Comparison of ENCODE assay signal across 8 cellular contexts in the genomic region with DNA sequence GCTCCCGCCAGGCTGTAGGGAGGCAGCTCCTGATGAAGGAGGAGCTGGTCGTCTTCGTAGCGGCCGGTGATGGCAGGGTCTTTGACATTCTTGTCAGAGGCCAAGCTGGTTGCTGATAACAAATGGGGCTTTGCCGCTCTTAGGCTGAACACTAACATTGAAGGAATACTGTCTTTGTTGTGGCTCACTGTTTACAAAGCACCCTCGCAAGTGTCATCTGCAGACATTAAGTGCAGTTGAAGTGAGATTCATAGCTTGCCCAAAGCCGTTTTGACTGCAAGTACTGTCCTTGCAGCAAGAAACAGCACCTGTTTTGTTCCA. TPM values are rescaled to one million over a fixed set of nuclear protein-coding genes. Genes with fewer than 3 reads are reported as not detected.
A peak's percentile ranks its signal among the peaks of the same experiment; 100 is the strongest.
DNase-seq lines count a peak whose midpoint lies in the region; ATAC-seq, FAIRE-seq and TF ChIP-seq lines count a peak whose summit lies in the region.

No MANE protein-coding gene starts in this region.

- peak overlapping the region; percentile 95 for H3K27ac Mint-ChIP-seq in activated naive CD8-positive, alpha-beta T cell treated with anti-CD3 and anti-CD28 coated beads for 36 hours

- H3K9me3 ChIP-seq in A549 (no peaks in the 10 kb centered on the region), HEK293 (ENCODE audit: control insufficient read depth, insufficient read depth, low read depth, low read length) (no peaks in the 10 kb centered on the region), kidney (ENCODE audit: control insufficient read depth in 1 of 2, low read length in 2 of 2) (no peaks in the 10 kb centered on the region)

- H3K27me3 Mint-ChIP-seq in activated naive CD8-positive, alpha-beta T cell treated with anti-CD3 and anti-CD28 coated beads for 36 hours, result peaks cover 5% of the 10 kb centered on the region

- intact Hi-C loops in kidney (cut with DNase I), result no loop called here

- DNase-seq in A549 (ENCODE audit: low read depth in 1 of 2, low spot score in 1 of 2), result peak in 1 of 2 experiments; percentile 18
- DNase-seq in activated naive CD8-positive, alpha-beta T cell treated with anti-CD3 and anti-CD28 coated beads for 36 hours, result no peak
- DNase-seq in kidney, result no peak
- peak; percentile 45 for DNase-seq in superior temporal gyrus (ENCODE audit: extremely low spot score)
- DNase-seq in G401 (ENCODE audit: low spot score), result no peak
- no peak for DNase-seq in NCI-H1417 treated with DMSO at 0.1 percent for 48 hours (lab: John Stamatoyannopoulos, UW)
- DNase-seq in foreskin melanocyte, result no peak

- TF ChIP-seq POLR2A in A549 (IDR thresholded peaks at IDR 0.05; ENCODE audit: low read length), result no peak

- peak overlapping the region; percentile 89 for H3K4me3 Mint-ChIP-seq in activated naive CD8-positive, alpha-beta T cell treated with anti-CD3 and anti-CD28 coated beads for 36 hours

- H3K36me3 ChIP-seq in HEK293 (ENCODE audit: control insufficient read depth in 2 of 2, insufficient read depth in 1 of 2, low read length in 2 of 2), result peaks cover 2 to 8% of the 10 kb centered on the region in 2 experiments; a peak in 2 of 3 replicates
- no peaks in the 10 kb centered on the region for H3K36me3 ChIP-seq in kidney (ENCODE audit: control insufficient read depth in 1 of 2, insufficient read depth in 2 of 2, low read length in 2 of 2)

- H3K4me1 Mint-ChIP-seq in activated naive CD8-positive, alpha-beta T cell treated with anti-CD3 and anti-CD28 coated beads for 36 hours, result peaks cover 29% of the 10 kb centered on the region

- H3K4me3 ChIP-seq in A549 (peak overlapping the region; percentile 80), HEK293 (ENCODE audit: low read depth, low read length) (peak overlapping the region; percentile 85), kidney (ENCODE audit: low read length in 2 of 2) (peak overlapping the region; percentile 95 to 99)

- TF ChIP-seq EP300 in A549 (IDR thresholded peaks at IDR 0.05), result no peak

- no peaks in the 10 kb centered on the region for H3K9me3 Mint-ChIP-seq in activated naive CD8-positive, alpha-beta T cell treated with anti-CD3 and anti-CD28 coated beads for 36 hours

- POLR2A ChIA-PET in A549 (lab: Yijun Ruan, JAX), result interaction anchor here (0.5 to 1.7 kb wide), 14 partner anchors 10 to 351 kb away, joined by 3 to 11 read pairs (median 3); a partner anchor contains a TSS
- POLR2A ChIA-PET in HEK293 (lab: Yijun Ruan, JAX), result interaction anchor here (0.6 to 2.1 kb wide), 11 partner anchors 9 to 231 kb away, joined by 3 to 12 read pairs (median 4); a partner anchor contains a TSS

- no peak for TF ChIP-seq RAD21 in A549 (conservative IDR thresholded peaks at IDR 0.05 in 1 of 2, IDR thresholded peaks at IDR 0.05 in 1 of 2)

- no peak; a peak in 1 of 6 replicates for ATAC-seq in A549

- H3K4me1 ChIP-seq in A549 (peaks cover 6% of the 10 kb centered on the region; the same call in 1 of the 3 replicates), HEK293 (ENCODE audit: control insufficient read depth, insufficient read depth, low read length) (no peaks in the 10 kb centered on the region), kidney (ENCODE audit: control insufficient read depth in 1 of 2, insufficient read depth in 1 of 2, low read depth in 1 of 2, low read length in 2 of 2) (peaks cover 13 to 19% of the 10 kb centered on the region in 2 donors)

- H3K36me3 Mint-ChIP-seq in activated naive CD8-positive, alpha-beta T cell treated with anti-CD3 and anti-CD28 coated beads for 36 hours, result peaks cover 4% of the 10 kb centered on the region

- TF ChIP-seq CTCF in A549 (IDR thresholded peaks at IDR 0.05) (no peak), HEK293 (tag by site-specific recombination; IDR thresholded peaks at IDR 0.05) (no peak), kidney (IDR thresholded peaks at IDR 0.05; ENCODE audit: borderline replicate concordance, extremely low read depth, insufficient read depth) (no peak)

- 0% methylated on average over 8 of the region's 8 CpGs for WGBS in A549 (ENCODE audit: missing lambda C conversion rate)

- H3K27ac ChIP-seq in A549 (peak overlapping the region; percentile 81 to 91), HEK293 (ENCODE audit: extremely low read depth, low read depth, low read length) (peak overlapping the region; percentile 53), kidney (ENCODE audit: low read depth in 2 of 2, low read length in 2 of 2) (peak overlapping the region; percentile 95)

- in situ Hi-C loops in G401 (cut with HindIII; ENCODE audit: low sequenced_read_pairs), result no loop called here

- H3K4me2 ChIP-seq in A549, result peak overlapping the region; percentile 90

- peak overlapping the region; percentile 90 to 99 for H3K9ac ChIP-seq in kidney (ENCODE audit: low read length in 2 of 2)

- CTCF ChIA-PET in A549 (lab: Yijun Ruan, JAX), result interaction anchor here (1.1 to 4.3 kb wide), 5 partner anchors 11 to 711 kb away, joined by 3 to 16 read pairs (median 3); no protein-coding TSS in a partner anchor
- CTCF ChIA-PET in HEK293 (lab: Yijun Ruan, JAX), result interaction anchor here (1.8 to 2.3 kb wide), 2 partner anchors 12 to 126 kb away, joined by 5 to 10 read pairs; no protein-coding TSS in a partner anchor

- FAIRE-seq in A549 (lab: Jason Lieb, UNC) (no peak), kidney (lab: Jason Lieb, UNC) (no peak)

TF ChIP-seq in A549, 52 proteins besides CTCF, POLR2A, EP300 and RAD21:
- TF ChIP-seq KDM5A (IDR thresholded peaks at IDR 0.05) (no peak), SMC3 (IDR thresholded peaks at IDR 0.05) (no peak), RFX5 (IDR thresholded peaks at IDR 0.05) (no peak), CHD4 (IDR thresholded peaks at IDR 0.05; ENCODE audit: borderline replicate concordance) (no peak)
- TF ChIP-seq, protein P1, sequence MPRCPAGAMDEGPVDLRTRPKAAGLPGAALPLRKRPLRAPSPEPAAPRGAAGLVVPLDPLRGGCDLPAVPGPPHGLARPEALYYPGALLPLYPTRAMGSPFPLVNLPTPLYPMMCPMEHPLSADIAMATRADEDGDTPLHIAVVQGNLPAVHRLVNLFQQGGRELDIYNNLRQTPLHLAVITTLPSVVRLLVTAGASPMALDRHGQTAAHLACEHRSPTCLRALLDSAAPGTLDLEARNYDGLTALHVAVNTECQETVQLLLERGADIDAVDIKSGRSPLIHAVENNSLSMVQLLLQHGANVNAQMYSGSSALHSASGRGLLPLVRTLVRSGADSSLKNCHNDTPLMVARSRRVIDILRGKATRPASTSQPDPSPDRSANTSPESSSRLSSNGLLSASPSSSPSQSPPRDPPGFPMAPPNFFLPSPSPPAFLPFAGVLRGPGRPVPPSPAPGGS (IDR thresholded peaks at IDR 0.05), result no peak

TF ChIP-seq in HEK293, 187 proteins besides CTCF, POLR2A, EP300 and RAD21 (continues in another document):
- 0 out of 2 replicates have a peak, but pooled peaks have one; percentile 77 for TF ChIP-seq ZNF394 (tag by site-specific recombination; IDR thresholded peaks at IDR 0.05; ENCODE audit: borderline replicate concordance)
- TF ChIP-seq GLI2 (tag by site-specific recombination; IDR thresholded peaks at IDR 0.05; ENCODE audit: borderline replicate concordance, low read depth), result no peak
- TF ChIP-seq, protein P2, sequence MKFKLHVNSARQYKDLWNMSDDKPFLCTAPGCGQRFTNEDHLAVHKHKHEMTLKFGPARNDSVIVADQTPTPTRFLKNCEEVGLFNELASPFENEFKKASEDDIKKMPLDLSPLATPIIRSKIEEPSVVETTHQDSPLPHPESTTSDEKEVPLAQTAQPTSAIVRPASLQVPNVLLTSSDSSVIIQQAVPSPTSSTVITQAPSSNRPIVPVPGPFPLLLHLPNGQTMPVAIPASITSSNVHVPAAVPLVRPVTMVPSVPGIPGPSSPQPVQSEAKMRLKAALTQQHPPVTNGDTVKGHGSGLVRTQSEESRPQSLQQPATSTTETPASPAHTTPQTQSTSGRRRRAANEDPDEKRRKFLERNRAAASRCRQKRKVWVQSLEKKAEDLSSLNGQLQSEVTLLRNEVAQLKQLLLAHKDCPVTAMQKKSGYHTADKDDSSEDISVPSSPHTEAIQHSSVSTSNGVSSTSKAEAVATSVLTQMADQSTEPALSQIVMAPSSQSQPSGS (tag by site-specific recombination; IDR thresholded peaks at IDR 0.05; ENCODE audit: low read depth), result no peak

RNA-seq across cellular contexts. Expression of a gene that starts 0.5 kb away (rescaled TPM):
- 16.3 and 22.4 TPM in 2 replicates for polyA plus RNA-seq in A549 (2011; rRNA removed)
- 3.1 TPM in 2 replicates for polyA plus RNA-seq in A549 (2012; cell fraction: cytosol; rRNA removed)
- 1.5 and 2.7 TPM in 2 replicates for polyA plus RNA-seq in A549 (2012; cell fraction: nucleus; rRNA removed)
- polyA plus RNA-seq in A549 (2017; fragmentation: RNase III; extraction: RNeasy Plus Mini Kit Qiagen cat#74134 plus additional on column Dnase treatment), result 18.1 to 22.7 TPM (median 19.7 TPM) in 3 replicates
- 5.0 and 5.9 TPM in 2 replicates for polyA minus RNA-seq in A549 (2011; rRNA and poly(A)+ RNA removed)
- total RNA-seq in activated naive CD8-positive, alpha-beta T cell treated with anti-CD3 and anti-CD28 coated beads for 36 hours, result 10 to 100 TPM; 35.2 to 36.4 TPM
- total RNA-seq in kidney, result 29.6 TPM
- 10.8 TPM for polyA plus RNA-seq in kidney (ENCODE audit: insufficient read depth, low read depth, low replicate concordance)
- total RNA-seq in G401 (2014; rRNA removed; shearing (Covaris generic)), result 8.5 and 25.4 TPM in 2 replicates

RNA-seq across cellular contexts. Expression of a gene that starts 34.2 kb away (rescaled TPM):
- polyA plus RNA-seq in A549 (2011; rRNA removed) (34.9 and 38.9 TPM in 2 replicates), A549 (2017; fragmentation: RNase III; extraction: RNeasy Plus Mini Kit Qiagen cat#74134 plus additional on column Dnase treatment) (6.9 to 8.7 TPM (median 7.8 TPM) in 3 replicates), kidney (ENCODE audit: insufficient read depth, low read depth, low replicate concordance) (3.2 TPM)
- polyA plus RNA-seq in A549 (2012; cell fraction: cytosol; rRNA removed), result 3.9 and 4.6 TPM in 2 replicates
- polyA plus RNA-seq in A549 (2012; cell fraction: nucleus; rRNA removed), result 3.7 and 4.4 TPM in 2 replicates
- 26.1 and 26.6 TPM in 2 replicates for polyA minus RNA-seq in A549 (2011; rRNA and poly(A)+ RNA removed)
- not detected for total RNA-seq in activated naive CD8-positive, alpha-beta T cell treated with anti-CD3 and anti-CD28 coated beads for 36 hours
- 14.7 TPM for total RNA-seq in kidney
- not detected in 2 replicates for total RNA-seq in G401 (2014; rRNA removed; shearing (Covaris generic))

Comparison
In these comparisons a context has a peak if more than half of its experiments do, and no peak if none do; other contexts are left out.
1. RNA of a gene that starts 34.2 kb away (total RNA-seq): 14.7 TPM in kidney (single experiment); not detected in activated naive CD8-positive, alpha-beta T cell treated with anti-CD3 and anti-CD28 coated beads for 36 hours and not detected in G401; every median in the first group is over 10 times any median in the second.
2. Peak in every context shown above with its lines, with median percentiles within 50 percentile points of each other: H3K27ac ChIP-seq and H3K4me3 ChIP-seq.